ENCODE assay signal across 19 cellular contexts in genomic region chr3:94083261-94083660, GRCh38. TPM values are rescaled to one million over a fixed set of nuclear protein-coding genes. Genes with fewer than 3 reads are reported as not detected.
DNase-seq lines count a peak whose midpoint lies in the region; ATAC-seq, FAIRE-seq and TF ChIP-seq lines count a peak whose summit lies in the region.
"Had no signal": no experiment of that assay in that cellular context is flagged by ENCODE, and none has a peak within 500 bp of the region (broad histone marks: within the 10 kb centered on the region; RNA-seq: fewer than 3 reads in every experiment).

No MANE protein-coding gene starts in this region.

- FAIRE-seq in GM12878 (lab: Jason Lieb, UNC): no peak
- FAIRE-seq: HTR-8/SVneo had no signal

- no peaks in the 10 kb centered on the region for H4K20me1 ChIP-seq in GM12878 (ENCODE audit: control insufficient read depth, insufficient read depth)

- CTCF ChIA-PET in GM12878 (lab: Yijun Ruan, JAX): interaction anchor here (1.5 kb wide), 1 partner anchor 21 kb away, joined by 5 read pairs; the partner anchor contains the start of genes DHFR2 and NSUN3

- TF ChIP-seq POLR2A in GM12878 (IDR thresholded peaks at IDR 0.05; ENCODE audit: low read depth, low read length) (no peak), breast epithelium (IDR thresholded peaks at IDR 0.05) (no peak)

- in situ Hi-C loops in GM12878 (cut with MboI): no loop called here

- intact Hi-C loops in GM12878 (cut with micrococcal nuclease; ENCODE audit: unreplicated experiment): no loop called here
- intact Hi-C loops in breast epithelium (cut with DNase I; ENCODE audit: low total_unique reads): no loop called here

- no TSS peak for BruUV-seq in GM12878 (replicated peaks; lab: Mats Ljungman, UMichigan)

- H3K79me2 ChIP-seq in GM12878 (ENCODE audit: control insufficient read depth, insufficient read depth, low read length): no peaks in the 10 kb centered on the region; the same call in 1 of the 2 replicates

- no peaks in the 10 kb centered on the region for H3K27me3 ChIP-seq in GM12878 (replicated peaks in 1 of 2; ENCODE audit: control insufficient read depth in 2 of 2, insufficient read depth in 2 of 2, low read length in 1 of 2)
- no peaks in the 10 kb centered on the region for H3K27me3 ChIP-seq in breast epithelium

- POLR2A ChIA-PET in GM12878 (lab: Charles Lee): interaction anchor here (0.6 kb wide), 1 partner anchor 14 kb away, joined by 3 read pairs; no protein-coding TSS in a partner anchor

- SMC1A ChIA-PET in GM12878 (lab: Charles Lee; ENCODE audit: uncharacterized antibody, unreplicated experiment): interaction anchor here (1.0 kb wide), 1 partner anchor 11 kb away, joined by 3 read pairs; no protein-coding TSS in a partner anchor

- no peak overlapping the region for H3K9ac ChIP-seq in GM12878 (ENCODE audit: control insufficient read depth, insufficient read depth, low read length)

- DNase-seq in GM12878 (ENCODE audit: low read depth, low spot score) (no peak), dedifferentiated amniotic fluid mesenchymal stem cell (ENCODE audit: extremely low spot score) (no peak), breast epithelium (ENCODE audit: low spot score in 2 of 2) (no peak)
- DNase-seq: activated naive CD4-positive, alpha-beta T cell treated with anti-CD3 and anti-CD28 coated beads, Interleukin-2, amount 50 U/mL, for 16 hours; left ventricle myocardium inferior; NCI-H1048; NCI-H69; occipital lobe; T1000 had no signal

- H3K27ac ChIP-seq in GM12878 (ENCODE audit: control insufficient read depth, insufficient read depth) (no peak overlapping the region), breast epithelium (no peak overlapping the region)
- H3K27ac ChIP-seq: C4-2B, left ventricle myocardium inferior, skin epidermis had no signal

- H3K4me1 ChIP-seq in GM12878 (ENCODE audit: control insufficient read depth, insufficient read depth, low read length) (no peaks in the 10 kb centered on the region; the same call in 1 of the 2 replicates), breast epithelium (no peaks in the 10 kb centered on the region)

- no peak for TF ChIP-seq RAD21 in GM12878 (IDR thresholded peaks at IDR 0.05; ENCODE audit: insufficient read depth, low read depth, low read length)

- no peak overlapping the region for H3K4me2 ChIP-seq in GM12878 (ENCODE audit: control insufficient read depth, insufficient read depth)

- no peak overlapping the region for H2AFZ ChIP-seq in GM12878 (ENCODE audit: control insufficient read depth, low read depth, low read length)

- ATAC-seq in GM18517 (IDR thresholded peaks at IDR 0.05; ENCODE audit: unreplicated experiment) (peak; percentile 65), GM21515 (IDR thresholded peaks at IDR 0.05; ENCODE audit: unreplicated experiment) (peak; percentile 81), HG03139 (IDR thresholded peaks at IDR 0.05; ENCODE audit: unreplicated experiment) (peak; percentile 84), GM12878 (peak; percentile 92), HG03521 (IDR thresholded peaks at IDR 0.05; ENCODE audit: unreplicated experiment) (no peak), HG02763 (IDR thresholded peaks at IDR 0.05; ENCODE audit: unreplicated experiment) (no peak)

- no peaks in the 10 kb centered on the region; the same call in 1 of the 3 replicates for H3K9me3 ChIP-seq in GM12878 (replicated peaks; ENCODE audit: control insufficient read depth, insufficient read depth, low read length)
- no peaks in the 10 kb centered on the region for H3K9me3 ChIP-seq in breast epithelium
- H3K9me3 ChIP-seq: left ventricle myocardium inferior had no signal

- TF ChIP-seq EP300 in GM12878 (IDR thresholded peaks at IDR 0.05; ENCODE audit: borderline replicate concordance in 1 of 2, control insufficient read depth in 1 of 2, low read depth in 2 of 2, low read length in 2 of 2): no peak

- H3K36me3 ChIP-seq in GM12878 (ENCODE audit: control insufficient read depth in 2 of 2, insufficient read depth in 2 of 2, low read length in 1 of 2) (peaks cover 0 to 16% of the 10 kb centered on the region in 2 experiments; a peak in 3 of 4 replicates), breast epithelium (no peaks in the 10 kb centered on the region)

- H3K4me3 ChIP-seq in GM12878: no peak overlapping the region
- no peak overlapping the region for H3K4me3 ChIP-seq in breast epithelium
- H3K4me3 ChIP-seq: left ventricle myocardium inferior, skin epidermis had no signal

- WGBS in GM12878 (ENCODE audit: insufficient coverage, insufficient replicate concordance, low lambda C conversion rate, missing lambda C conversion rate): 70% methylated on average over 4 of the region's 4 CpGs

- RAD21 ChIA-PET in GM12878 (lab: Charles Lee; ENCODE audit: unreplicated experiment): interaction anchor here (0.7 to 1.8 kb wide), 2 partner anchors 14 to 48 kb away, joined by 3 to 5 read pairs; no protein-coding TSS in a partner anchor

- TF ChIP-seq CTCF in GM12878 (IDR thresholded peaks at IDR 0.05 in 2 of 3, conservative IDR thresholded peaks at IDR 0.05 in 1 of 3; ENCODE audit: control insufficient read depth in 2 of 3, extremely low read depth in 1 of 3, insufficient read depth in 1 of 3, low read depth in 3 of 3, low read length in 3 of 3): no peak
- no peak for TF ChIP-seq CTCF in breast epithelium (IDR thresholded peaks at IDR 0.05)

RNA-seq across cellular contexts. Expression of gene NSUN3, which starts 20.4 kb away (rescaled TPM):
- 86.7 and 88.5 TPM in 2 replicates for total RNA-seq in GM12878 (2013; cell fraction: nucleolus; rRNA removed)
- 15.5 and 17.5 TPM in 2 replicates for total RNA-seq in GM12878 (2014; rRNA removed)
- 18.8 and 20.3 TPM in 2 replicates for total RNA-seq in GM12878 (2014; rRNA removed; fragmentation: Illumina TruSeq; extraction: Trizol)
- total RNA-seq in GM12878 (2021): 10.4 and 10.6 TPM in 2 replicates
- polyA plus RNA-seq in GM12878 (2011; ENCODE audit: low read depth): 7.5 TPM
- polyA plus RNA-seq in GM12878 (2011; rRNA removed): 16.2 and 20.8 TPM in 2 replicates
- 7.6 and 8.0 TPM in 2 replicates for polyA plus RNA-seq in GM12878 (2011; cell fraction: cytosol; rRNA removed)
- polyA plus RNA-seq in GM12878 (2011; cell fraction: nucleus; rRNA removed): 12.5 and 13.7 TPM in 2 replicates
- 7.7 TPM in 2 replicates for polyA plus RNA-seq in GM12878 (2012)
- 12.4 and 15.4 TPM in 2 replicates for polyA plus RNA-seq in GM12878 (2014; fragmentation: Illumina TruSeq; extraction: Trizol)
- 10 to 100 TPM in 1 of 2 experiments, 1 to 10 TPM in 1; 9.1 to 10.4 TPM for polyA plus RNA-seq in GM12878 (2014; fragmentation: Nextera tagmentation; extraction: Ambion mirVana)
- 8.4 and 10.3 TPM in 2 replicates for polyA plus RNA-seq in GM12878 (2014; rRNA removed)
- polyA plus RNA-seq in GM12878 (2016; fragmentation: Nextera tagmentation; extraction: Ambion mirVana): 10 to 100 TPM; 11.1 to 13.5 TPM
- 12.4 and 13.7 TPM in 2 replicates for polyA minus RNA-seq in GM12878 (2011; rRNA and poly(A)+ RNA removed)
- polyA minus RNA-seq in GM12878 (2011; cell fraction: cytosol; rRNA and poly(A)+ RNA removed): 6.3 and 6.7 TPM in 2 replicates
- polyA minus RNA-seq in GM12878 (2011; cell fraction: nucleus; rRNA and poly(A)+ RNA removed): 38.4 and 61.2 TPM in 2 replicates
- total RNA-seq in breast epithelium: 10 to 100 TPM in 2 of 3 donors, 1 to 10 TPM in 1; 7.4 to 21.4 (median 14.1) TPM

RNA-seq across cellular contexts. Expression of gene DHFR2, which starts 20.5 kb away (rescaled TPM):
- 12.1 and 14.1 TPM in 2 replicates for total RNA-seq in GM12878 (2013; cell fraction: nucleolus; rRNA removed)
- total RNA-seq in GM12878 (2014; rRNA removed) (3.8 and 5.1 TPM in 2 replicates), GM12878 (2014; rRNA removed; fragmentation: Illumina TruSeq; extraction: Trizol) (5.0 and 6.0 TPM in 2 replicates), GM12878 (2021) (4.2 and 5.4 TPM in 2 replicates), breast epithelium (1 to 10 TPM; 3.8 to 8.5 (median 8.2) TPM)
- polyA plus RNA-seq in GM12878 (2011; ENCODE audit: low read depth): 1.4 TPM
- polyA plus RNA-seq in GM12878 (2011; rRNA removed) (5.6 and 9.2 TPM in 2 replicates), GM12878 (2014; fragmentation: Illumina TruSeq; extraction: Trizol) (5.0 and 5.7 TPM in 2 replicates), GM12878 (2014; fragmentation: Nextera tagmentation; extraction: Ambion mirVana) (1 to 10 TPM; 1.8 to 2.7 TPM), GM12878 (2014; rRNA removed) (2.7 and 3.9 TPM in 2 replicates), GM12878 (2016; fragmentation: Nextera tagmentation; extraction: Ambion mirVana) (1 to 10 TPM; 3.5 to 5.0 TPM)
- polyA plus RNA-seq in GM12878 (2011; cell fraction: cytosol; rRNA removed): 2.7 TPM in 2 replicates
- 1.9 and 3.0 TPM in 2 replicates for polyA plus RNA-seq in GM12878 (2011; cell fraction: nucleus; rRNA removed)
- polyA plus RNA-seq in GM12878 (2012): 2.6 and 3.7 TPM in 2 replicates
- 3.7 and 6.4 TPM in 2 replicates for polyA minus RNA-seq in GM12878 (2011; rRNA and poly(A)+ RNA removed)
- polyA minus RNA-seq in GM12878 (2011; cell fraction: cytosol; rRNA and poly(A)+ RNA removed): 1.9 and 4.6 TPM in 2 replicates
- polyA minus RNA-seq in GM12878 (2011; cell fraction: nucleus; rRNA and poly(A)+ RNA removed): 3.9 and 4.8 TPM in 2 replicates

RNA-seq across cellular contexts. Expression of gene STX19, which starts 54.9 kb away (rescaled TPM):
- not detected in 2 replicates for total RNA-seq in GM12878 (2013; cell fraction: nucleolus; rRNA removed)
- total RNA-seq in GM12878 (2014; rRNA removed) (not detected in 2 replicates), GM12878 (2014; rRNA removed; fragmentation: Illumina TruSeq; extraction: Trizol) (not detected in 2 replicates), GM12878 (2021) (not detected in 2 replicates), breast epithelium (1 to 10 TPM in 2 of 3 donors, not detected in 1; 1.6 to 5.9 TPM)
- polyA plus RNA-seq in GM12878 (2011; ENCODE audit: low read depth): not detected
- polyA plus RNA-seq in GM12878 (2011; rRNA removed) (0.10 and 0.26 TPM in 2 replicates), GM12878 (2014; fragmentation: Illumina TruSeq; extraction: Trizol) (not detected in 2 replicates), GM12878 (2014; fragmentation: Nextera tagmentation; extraction: Ambion mirVana) (under 1 TPM; 0.11 to 0.14 TPM), GM12878 (2014; rRNA removed) (0.09 TPM in 1 of 2 replicates, not detected in the other), GM12878 (2016; fragmentation: Nextera tagmentation; extraction: Ambion mirVana) (not detected)
- polyA plus RNA-seq in GM12878 (2011; cell fraction: cytosol; rRNA removed): not detected in 2 replicates
- polyA plus RNA-seq in GM12878 (2011; cell fraction: nucleus; rRNA removed): not detected in 2 replicates
- polyA plus RNA-seq in GM12878 (2012): not detected in 2 replicates
- not detected in 2 replicates for polyA minus RNA-seq in GM12878 (2011; rRNA and poly(A)+ RNA removed)
- not detected in 2 replicates for polyA minus RNA-seq in GM12878 (2011; cell fraction: cytosol; rRNA and poly(A)+ RNA removed)
- not detected in 2 replicates for polyA minus RNA-seq in GM12878 (2011; cell fraction: nucleus; rRNA and poly(A)+ RNA removed)
- total RNA-seq: activated CD8-positive, alpha-beta memory T cell treated with anti-CD3 and anti-CD28 coated beads for 36 hours; epithelial cell of proximal tubule; left ventricle myocardium inferior; occipital lobe had no signal

Comparison
In these comparisons a context has a peak if more than half of its experiments do, and no peak if none do; other contexts are left out.
1. ATAC-seq: peak in GM18517 (single experiment), GM21515 (single experiment), HG03139 (single experiment) and GM12878 (single experiment); none in HG03521 (single experiment) and HG02763 (single experiment).